2 cellular contexts compared by ENCODE assay signal in genomic region chr7:103660455-103661371, GRCh38.
TF ChIP-seq lines count a peak whose summit lies in the region.

No MANE protein-coding gene starts in this region.

TF ChIP-seq in Ishikawa, 13 proteins besides CTCF, POLR2A, EP300 and RAD21 (continued from another document):
- TF ChIP-seq MAX (IDR thresholded peaks at IDR 0.05) (no peak; the same call in 1 of the 2 replicates), REST (IDR thresholded peaks at IDR 0.05; ENCODE audit: low read depth) (no peak), FOXM1 (IDR thresholded peaks at IDR 0.05; ENCODE audit: borderline replicate concordance, low read depth) (no peak), YY1 (IDR thresholded peaks at IDR 0.05; ENCODE audit: low read depth) (no peak), ZBTB7A (IDR thresholded peaks at IDR 0.05; ENCODE audit: low read depth) (no peak), EGR1 (IDR thresholded peaks at IDR 0.05) (no peak)
TF ChIP-seq in Ishikawa: peak in this region for 2.

TF ChIP-seq in HepG2, 621 proteins besides CTCF, POLR2A, EP300 and RAD21 (continued from another document and continues in another):
- TF ChIP-seq ZBTB2 (CRISPR knock-in tag; IDR thresholded peaks at IDR 0.05; ENCODE audit: low read depth): no peak
- no peak for TF ChIP-seq MXI1 (IDR thresholded peaks at IDR 0.05; ENCODE audit: borderline replicate concordance, low read depth, low read length)
- TF ChIP-seq ZBTB49 (CRISPR knock-in tag; IDR thresholded peaks at IDR 0.05; ENCODE audit: borderline replicate concordance): no peak
- TF ChIP-seq TARDBP (CRISPR knock-in tag; IDR thresholded peaks at IDR 0.05): peak; percentile 98
- TF ChIP-seq ZNF878 (CRISPR knock-in tag; IDR thresholded peaks at IDR 0.05): peak; percentile 90; the same call in 1 of the 2 replicates
- peak; percentile 97 for TF ChIP-seq RXRB (CRISPR knock-in tag; IDR thresholded peaks at IDR 0.05; ENCODE audit: borderline replicate concordance)
- peak; percentile 85 for TF ChIP-seq ZNF710 (CRISPR knock-in tag; IDR thresholded peaks at IDR 0.05; ENCODE audit: borderline replicate concordance)
- 0 out of 2 replicates have a peak, but pooled peaks have one; percentile 43 for TF ChIP-seq ZNF142 (CRISPR knock-in tag; IDR thresholded peaks at IDR 0.05)
- TF ChIP-seq RCOR2 (CRISPR knock-in tag; IDR thresholded peaks at IDR 0.05): peak; percentile 95
- TF ChIP-seq ZNF792 (CRISPR knock-in tag; IDR thresholded peaks at IDR 0.05): peak; percentile 73; the same call in 1 of the 2 replicates
- peak; percentile 97 for TF ChIP-seq ETV6 (CRISPR knock-in tag; conservative IDR thresholded peaks at IDR 0.05)
- no peak for TF ChIP-seq HNRNPH1 (optimal IDR thresholded peaks at IDR 0.05; ENCODE audit: low read depth, low read length)
- TF ChIP-seq ZHX2 (IDR thresholded peaks at IDR 0.05; ENCODE audit: low read depth): no peak
- no peak for TF ChIP-seq ZHX2 (CRISPR knock-in tag; IDR thresholded peaks at IDR 0.05; ENCODE audit: borderline replicate concordance)
- no peak for TF ChIP-seq HMGA1 (CRISPR knock-in tag; conservative IDR thresholded peaks at IDR 0.05)
- TF ChIP-seq ZBTB26 (CRISPR knock-in tag; IDR thresholded peaks at IDR 0.05; ENCODE audit: borderline replicate concordance): no peak
- peak; percentile 96 for TF ChIP-seq GATA4 (IDR thresholded peaks at IDR 0.05; ENCODE audit: borderline replicate concordance, low read depth)
- TF ChIP-seq CC2D1A (CRISPR knock-in tag; IDR thresholded peaks at IDR 0.05): no peak
- TF ChIP-seq MEIS1 (CRISPR knock-in tag; IDR thresholded peaks at IDR 0.05; ENCODE audit: borderline replicate concordance): peak; percentile 81; the same call in 1 of the 2 replicates
- no peak for TF ChIP-seq SUZ12 (IDR thresholded peaks at IDR 0.05; ENCODE audit: low read depth, low read length)
- no peak for TF ChIP-seq ZNF598 (CRISPR knock-in tag; IDR thresholded peaks at IDR 0.05; ENCODE audit: borderline replicate concordance)
- no peak for TF ChIP-seq MBNL3 (CRISPR knock-in tag; conservative IDR thresholded peaks at IDR 0.05)
- peak; percentile 99 for TF ChIP-seq NFKBIZ (CRISPR knock-in tag; IDR thresholded peaks at IDR 0.05)
- TF ChIP-seq ZNF333 (CRISPR knock-in tag; IDR thresholded peaks at IDR 0.05; ENCODE audit: borderline replicate concordance): no peak
- TF ChIP-seq ZNF879 (CRISPR knock-in tag; IDR thresholded peaks at IDR 0.05): no peak
- no peak for TF ChIP-seq ZNF354B (CRISPR knock-in tag; IDR thresholded peaks at IDR 0.05)
- TF ChIP-seq ZNF616 (CRISPR knock-in tag; IDR thresholded peaks at IDR 0.05; ENCODE audit: low read depth): no peak
- no peak; the same call in 1 of the 2 replicates for TF ChIP-seq ZNF816 (CRISPR knock-in tag; IDR thresholded peaks at IDR 0.05; ENCODE audit: borderline replicate concordance)
- no peak for TF ChIP-seq ZNF510 (CRISPR knock-in tag; IDR thresholded peaks at IDR 0.05; ENCODE audit: low read depth)
- peak; percentile 100 for TF ChIP-seq FOXA3 (CRISPR knock-in tag; IDR thresholded peaks at IDR 0.05)
- TF ChIP-seq ZSCAN30 (CRISPR knock-in tag; IDR thresholded peaks at IDR 0.05): 0 out of 2 replicates have a peak, but pooled peaks have one; percentile 6
- peak; percentile 61; the same call in 1 of the 2 replicates for TF ChIP-seq ZNF335 (CRISPR knock-in tag; IDR thresholded peaks at IDR 0.05)
- TF ChIP-seq TCF7 (IDR thresholded peaks at IDR 0.05; ENCODE audit: low read depth): peak; percentile 97
- peak; percentile 51; the same call in 1 of the 2 replicates for TF ChIP-seq ZNF441 (CRISPR knock-in tag; IDR thresholded peaks at IDR 0.05; ENCODE audit: borderline replicate concordance)
- peak; percentile 87; the same call in 1 of the 2 replicates for TF ChIP-seq TGIF2 (CRISPR knock-in tag; IDR thresholded peaks at IDR 0.05)
